13 cellular contexts compared by ENCODE assay signal in genomic region chr11:44823006-44823405, GRCh38.
DNase-seq lines count a peak whose midpoint lies in the region; ATAC-seq and TF ChIP-seq lines count a peak whose summit lies in the region.
"Had no signal": no experiment of that assay in that cellular context is flagged by ENCODE, and none has a peak within 500 bp of the region (broad histone marks: within the 10 kb centered on the region; RNA-seq: fewer than 3 reads in every experiment).

No MANE protein-coding gene starts in this region.

- no peaks in the 10 kb centered on the region for H3K36me3 ChIP-seq in Panc1 (ENCODE audit: control insufficient read depth, insufficient read depth, low read length)

- no peaks in the 10 kb centered on the region for H3K9me3 ChIP-seq in Panc1 (ENCODE audit: control insufficient read depth, insufficient read depth, low read depth, low read length)

- peak; percentile 11 for DNase-seq in stimulated activated CD4-positive, alpha-beta T cell treated with anti-CD3 and anti-CD28 coated beads, Interleukin-4, amount 100 ng/mL, for 1 hour
- no peak for DNase-seq in stimulated activated CD4-positive, alpha-beta T cell treated with anti-CD3 and anti-CD28 coated beads, Interleukin-4, amount 100 ng/mL, for 24 hours
- DNase-seq in Panc1 (ENCODE audit: low read depth, low spot score) (no peak), fibroblast of villous mesenchyme (ENCODE audit: low read depth) (no peak), SHP77 (lab: John Stamatoyannopoulos, UW) (no peak), NCI-H2107 (lab: John Stamatoyannopoulos, UW) (no peak), SW 1271 (lab: John Stamatoyannopoulos, UW) (no peak), AML-193 (lab: John Stamatoyannopoulos, UW) (no peak)
- DNase-seq: Caco-2, left cardiac atrium, NCI-H2081 treated with DMSO at 0.1 percent for 48 hours had no signal

- POLR2A ChIA-PET in Panc1 (lab: Charles Lee) = no interaction called here

- CTCF ChIA-PET in Panc1 (lab: Charles Lee) = no interaction called here

- TF ChIP-seq CTCF in Panc1 (IDR thresholded peaks at IDR 0.05) (no peak; the same call in 1 of the 2 replicates), fibroblast of villous mesenchyme (IDR thresholded peaks at IDR 0.05; ENCODE audit: insufficient read depth, low read depth, low read length) (peak; percentile 46)

- H3K4me3 ChIP-seq in Panc1 (ENCODE audit: low read depth in 2 of 2, low read length in 2 of 2) = no peak overlapping the region
- H3K4me3 ChIP-seq in fibroblast of villous mesenchyme (ENCODE audit: low read depth, low read length) = no peak overlapping the region

- 0 out of 2 replicates have a peak, but pooled peaks have one; percentile 39 for ATAC-seq in Panc1
- ATAC-seq: left cardiac atrium had no signal

- in situ Hi-C loops in Panc1 (cut with HindIII; ENCODE audit: low pct_unique_long_range_greater_than_20kb, low sequenced_read_pairs) = no loop called here

- no peak overlapping the region for H3K27ac ChIP-seq in Panc1 (ENCODE audit: low read length)
- H3K27ac ChIP-seq: epithelial cell of prostate, VCaP had no signal

- no TSS peak for BruUV-seq in Panc1 (replicated peaks; lab: Mats Ljungman, UMichigan)

- intact Hi-C loops in Panc1 (cut with micrococcal nuclease; ENCODE audit: unreplicated experiment) = no loop called here

- no peaks in the 10 kb centered on the region for H3K4me1 ChIP-seq in Panc1 (ENCODE audit: control insufficient read depth, insufficient read depth, low read length)

- H3K27me3 ChIP-seq in Panc1 (ENCODE audit: control insufficient read depth, insufficient read depth, low read length) = no peaks in the 10 kb centered on the region
